ENCODE assay signal across 8 cellular contexts in the genomic region with DNA sequence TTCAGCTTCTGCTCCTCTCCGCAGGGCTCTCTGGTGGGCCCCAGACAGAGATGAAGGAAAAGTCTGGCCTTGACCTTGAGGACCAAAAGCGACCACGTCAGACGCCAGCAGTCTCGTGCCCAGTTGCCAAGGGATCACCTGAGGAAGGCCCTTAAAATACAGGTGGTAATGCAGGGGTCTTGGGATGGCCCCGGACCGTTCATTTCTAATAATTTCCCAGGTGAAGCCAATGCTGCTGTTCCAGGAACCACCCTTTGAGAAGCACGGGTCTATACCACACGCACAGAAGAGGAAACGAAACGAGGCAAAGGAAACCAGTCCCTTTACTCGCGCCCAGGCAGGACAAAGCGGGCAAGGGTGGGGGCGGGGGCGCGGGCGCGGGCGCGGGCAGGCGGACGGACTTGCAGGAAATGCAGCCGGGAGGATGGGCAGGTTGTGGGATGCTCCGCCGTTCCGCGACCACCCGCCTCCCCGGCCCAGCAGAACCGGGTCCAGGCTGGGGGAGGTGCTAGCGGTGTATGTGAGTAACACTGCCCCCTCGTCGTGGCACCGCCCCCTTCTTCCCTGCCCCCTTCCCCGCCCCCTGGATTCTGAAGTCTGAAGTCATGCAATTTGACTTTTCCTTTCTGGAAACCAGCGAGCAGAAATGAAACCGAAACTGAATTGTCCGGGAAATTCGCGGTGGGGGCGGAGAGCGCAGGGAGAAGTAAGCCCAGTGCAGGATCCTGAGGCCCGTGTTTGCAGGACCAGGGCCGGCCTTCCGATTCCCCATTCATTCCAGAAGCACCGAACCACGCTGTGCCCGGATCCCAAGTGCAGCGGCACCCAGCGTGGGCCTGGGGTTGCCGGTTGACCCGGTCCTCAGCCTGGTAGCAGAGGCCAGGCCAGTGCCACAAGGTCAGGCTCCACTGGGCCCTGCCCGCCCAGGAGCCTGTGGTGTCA. TPM values are rescaled to one million over a fixed set of nuclear protein-coding genes. Genes with fewer than 3 reads are reported as not detected.
DNase-seq lines count a peak whose midpoint lies in the region; ATAC-seq and TF ChIP-seq lines count a peak whose summit lies in the region.

No MANE protein-coding gene starts in this region.

- peaks cover 9% of the 10 kb centered on the region for H3K4me1 ChIP-seq in MM.1S (ENCODE audit: low read length)
- H3K4me1 ChIP-seq in hepatocyte (ENCODE audit: insufficient read depth) = peaks cover 10% of the 10 kb centered on the region

- DNase-seq in DMS153 (lab: John Stamatoyannopoulos, UW) (peak; percentile 60), MM.1S (peak; percentile 86), astrocyte of the spinal cord (ENCODE audit: low read depth, low spot score) (peak; percentile 90), hepatocyte (ENCODE audit: low spot score) (peak; percentile 92), pulmonary artery endothelial cell (ENCODE audit: low read depth, low spot score) (peak; percentile 64)
- peak; percentile 24 for DNase-seq in T-helper 2 cell treated with Interferon-gamma antibody and Interleukin-4, amounts not matched to agents 5 μg/mL and 100 μg/mL, for 36 hours (ENCODE audit: low spot score)

- no peaks in the 10 kb centered on the region for H3K9me3 ChIP-seq in MM.1S (replicated peaks; ENCODE audit: insufficient read depth, low read length)
- H3K9me3 ChIP-seq in hepatocyte (ENCODE audit: low read depth) = no peaks in the 10 kb centered on the region

- peak overlapping the region; percentile 87 for H3K4me3 Mint-ChIP-seq in T-helper 2 cell treated with Interferon-gamma antibody and Interleukin-4, amounts not matched to agents 5 μg/mL and 100 μg/mL, for 36 hours

- peak overlapping the region; percentile 79 for H3K27ac Mint-ChIP-seq in T-helper 2 cell treated with Interferon-gamma antibody and Interleukin-4, amounts not matched to agents 5 μg/mL and 100 μg/mL, for 36 hours

- no peaks in the 10 kb centered on the region for H3K36me3 Mint-ChIP-seq in T-helper 2 cell treated with Interferon-gamma antibody and Interleukin-4, amounts not matched to agents 5 μg/mL and 100 μg/mL, for 36 hours (ENCODE audit: low read depth)

- H3K27me3 ChIP-seq in MM.1S (replicated peaks; ENCODE audit: insufficient read depth, low read length) (no peaks in the 10 kb centered on the region), hepatocyte (no peaks in the 10 kb centered on the region)

- H3K9ac ChIP-seq in MM.1S (ENCODE audit: low read length) = peak overlapping the region; percentile 43; the same call in 1 of the 2 replicates

- H3K4me1 Mint-ChIP-seq in T-helper 2 cell treated with Interferon-gamma antibody and Interleukin-4, amounts not matched to agents 5 μg/mL and 100 μg/mL, for 36 hours (ENCODE audit: low read depth) = peaks cover 36% of the 10 kb centered on the region

- peak; percentile 81 for ATAC-seq in GM21723 (IDR thresholded peaks at IDR 0.05; ENCODE audit: unreplicated experiment)
- no peak for ATAC-seq in HG02840 (IDR thresholded peaks at IDR 0.05; ENCODE audit: low FRiP score, unreplicated experiment)

- peaks cover 11% of the 10 kb centered on the region for H3K27me3 Mint-ChIP-seq in T-helper 2 cell treated with Interferon-gamma antibody and Interleukin-4, amounts not matched to agents 5 μg/mL and 100 μg/mL, for 36 hours (ENCODE audit: low read depth)

- in situ Hi-C loops in astrocyte of the spinal cord (cut with HindIII; ENCODE audit: low sequenced_read_pairs) = no loop called here

- H3K79me2 ChIP-seq in MM.1S (ENCODE audit: low read length) (no peaks in the 10 kb centered on the region), hepatocyte (no peaks in the 10 kb centered on the region)

- H3K4me3 ChIP-seq in MM.1S (ENCODE audit: low read length) = peak overlapping the region; percentile 65
- peak overlapping the region; percentile 63 for H3K4me3 ChIP-seq in astrocyte of the spinal cord (ENCODE audit: low read depth, low read length)
- peak overlapping the region; percentile 70 for H3K4me3 ChIP-seq in hepatocyte

- H3K9me2 ChIP-seq in MM.1S (replicated peaks; ENCODE audit: insufficient read depth, low read length) (no peaks in the 10 kb centered on the region), hepatocyte (replicated peaks; ENCODE audit: insufficient read depth) (no peaks in the 10 kb centered on the region)

- H3K27ac ChIP-seq in MM.1S (ENCODE audit: low read length) (peak overlapping the region; percentile 22; the same call in 1 of the 2 replicates), hepatocyte (peak overlapping the region; percentile 99)

- no peaks in the 10 kb centered on the region for H4K20me1 ChIP-seq in MM.1S (ENCODE audit: insufficient read depth, low read length)
- no peaks in the 10 kb centered on the region for H4K20me1 ChIP-seq in hepatocyte (ENCODE audit: insufficient read depth, poor library complexity, severe bottlenecking)

- peaks cover 9% of the 10 kb centered on the region; the same call in 1 of the 2 replicates for H3F3A ChIP-seq in MM.1S (ENCODE audit: insufficient read depth, low read length)

- H3K36me3 ChIP-seq in MM.1S (replicated peaks; ENCODE audit: insufficient read depth, low read length) (no peaks in the 10 kb centered on the region), hepatocyte (replicated peaks; ENCODE audit: insufficient read depth, low read depth) (no peaks in the 10 kb centered on the region)

- H3K4me2 ChIP-seq in MM.1S (ENCODE audit: low read depth, low read length) (peak overlapping the region; percentile 100), hepatocyte (peak overlapping the region; percentile 97)

- peak overlapping the region; percentile 35 for H2AFZ ChIP-seq in MM.1S (ENCODE audit: low read length)
- peak overlapping the region; percentile 90 for H2AFZ ChIP-seq in hepatocyte

- H3K9me3 Mint-ChIP-seq in T-helper 2 cell treated with Interferon-gamma antibody and Interleukin-4, amounts not matched to agents 5 μg/mL and 100 μg/mL, for 36 hours = peaks cover 4% of the 10 kb centered on the region

- WGBS in hepatocyte (ENCODE audit: low lambda C conversion rate, missing lambda C conversion rate) = 19% methylated on average over 30 of the region's 54 CpGs

- TF ChIP-seq CTCF in MM.1S (IDR thresholded peaks at IDR 0.05; ENCODE audit: low read length) (no peak), astrocyte of the spinal cord (IDR thresholded peaks at IDR 0.05; ENCODE audit: low read depth, low read length) (no peak), hepatocyte (IDR thresholded peaks at IDR 0.05; ENCODE audit: poor library complexity) (no peak)

RNA-seq across cellular contexts. Expression of gene MX1, which starts 5.8 kb away (rescaled TPM):
- total RNA-seq in hepatocyte (25.6 and 26.6 TPM in 2 replicates), pulmonary artery endothelial cell (12.9 and 14.6 TPM in 2 replicates)
- polyA plus RNA-seq in hepatocyte = 14.2 and 17.2 TPM in 2 replicates

RNA-seq across cellular contexts. Expression of gene MX2, which starts 58.4 kb away (rescaled TPM):
- total RNA-seq in hepatocyte (1.9 and 2.6 TPM in 2 replicates), pulmonary artery endothelial cell (0.35 and 0.59 TPM in 2 replicates)
- polyA plus RNA-seq in hepatocyte = 0.90 and 1.1 TPM in 2 replicates

Comparison
In these comparisons a context has a peak if more than half of its experiments do, and no peak if none do; other contexts are left out.
1. DNase-seq: peak in every context shown above with its lines; median percentile 92 in hepatocyte; 90 in astrocyte of the spinal cord; 86 in MM.1S; 64 in pulmonary artery endothelial cell; 60 in DMS153; 24 in T-helper 2 cell treated with Interferon-gamma antibody and Interleukin-4, amounts not matched to agents 5 μg/mL and 100 μg/mL, for 36 hours.